ENCODE assay signal across 20 cellular contexts in the genomic region with DNA sequence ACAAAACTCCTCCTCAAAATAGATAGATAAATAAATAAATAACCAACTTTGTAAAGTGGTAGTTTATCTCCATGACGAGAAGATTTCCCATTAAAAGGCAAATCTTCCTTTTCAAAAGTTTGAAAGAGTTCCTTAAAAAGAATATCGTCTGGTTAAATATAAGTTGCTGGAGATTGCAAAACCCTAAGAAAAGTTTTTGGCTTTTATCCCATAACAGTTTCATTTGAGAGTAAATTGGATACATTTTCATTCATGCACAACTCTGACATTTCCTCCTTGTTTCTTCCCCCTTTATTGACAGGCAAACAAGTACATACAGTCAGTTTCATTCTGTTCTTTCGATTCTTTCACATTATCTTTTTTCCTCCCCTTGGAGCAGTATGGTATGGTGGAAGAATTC. TPM values are rescaled to one million over a fixed set of nuclear protein-coding genes. Genes with fewer than 3 reads are reported as not detected.
DNase-seq lines count a peak whose midpoint lies in the region; ATAC-seq, FAIRE-seq and TF ChIP-seq lines count a peak whose summit lies in the region.
"Had no signal": no experiment of that assay in that cellular context is flagged by ENCODE, and none has a peak within 500 bp of the region (broad histone marks: within the 10 kb centered on the region; RNA-seq: fewer than 3 reads in every experiment).

No MANE protein-coding gene starts in this region.

- H3K27ac ChIP-seq in A673 (ENCODE audit: low read depth, low read length, poor library complexity, severe bottlenecking) (no peak overlapping the region), dorsolateral prefrontal cortex (no peak overlapping the region)
- H3K27ac ChIP-seq: KMS-11 had no signal

- no peaks in the 10 kb centered on the region for H3K9me3 ChIP-seq in A673 (ENCODE audit: low read depth, low read length, poor library complexity, severe bottlenecking)
- H3K9me3 ChIP-seq: MG63 had no signal

- peaks cover 40% of the 10 kb centered on the region for H3K4me1 ChIP-seq in A673 (ENCODE audit: insufficient read depth, low read length, poor library complexity, severe bottlenecking)

- CTCF ChIA-PET in A673 (lab: Charles Lee): no interaction called here

- intact Hi-C loops in A673 (cut with micrococcal nuclease; ENCODE audit: unreplicated experiment) (no loop called here), dorsolateral prefrontal cortex (cut with DNase I) (no loop called here)

- no peak for TF ChIP-seq CTCF in A673 (conservative IDR thresholded peaks at IDR 0.05; ENCODE audit: low read depth, low read length)
- no peak for TF ChIP-seq CTCF in dorsolateral prefrontal cortex (IDR thresholded peaks at IDR 0.05 in 54 of 56, conservative IDR thresholded peaks at IDR 0.05 in 2 of 56; ENCODE audit: low read depth in 1 of 56, partially characterized antibody in 56 of 56)

- no peak for TF ChIP-seq POLR2A in GM12892 (IDR thresholded peaks at IDR 0.05; ENCODE audit: low read depth, low read length)

- peak; percentile 62 for DNase-seq in A673 (ENCODE audit: low spot score)
- DNase-seq in GM12892 (ENCODE audit: insufficient read length): no peak
- peak; percentile 10 for DNase-seq in amniotic epithelial cell (ENCODE audit: low read depth)
- peak; percentile 4 for DNase-seq in fibroblast of the conjunctiva (ENCODE audit: low read depth)
- no peak for DNase-seq in ecto neural progenitor cell (ENCODE audit: low spot score)
- DNase-seq in dorsolateral prefrontal cortex: no peak
- no peak for DNase-seq in stimulated activated CD4-positive, alpha-beta T cell treated with anti-CD3 and anti-CD28 coated beads, Interleukin-15, amount 100 ng/mL, for 24 hours
- DNase-seq: CD8-positive, alpha-beta T cell; DND-41; GF-D8; HFFc6; MG63; NCI-H1417 treated with DMSO at 0.1 percent for 48 hours; NCI-H2029; NCI-H2171 treated with DMSO at 0.1 percent for 48 hours; NCI-H510A; SIG-M5 had no signal

- POLR2A ChIA-PET in A673 (lab: Charles Lee; ENCODE audit: low non-redundant PET): no interaction called here

- ATAC-seq in HG02970 (IDR thresholded peaks at IDR 0.05; ENCODE audit: low FRiP score, unreplicated experiment): no peak
- ATAC-seq: CD8-positive, alpha-beta T cell had no signal

- H3K36me3 ChIP-seq in A673 (ENCODE audit: insufficient read depth, low read length, poor library complexity, severe bottlenecking): no peaks in the 10 kb centered on the region
- H3K36me3 ChIP-seq: MG63 had no signal

- no peaks in the 10 kb centered on the region for H3K27me3 ChIP-seq in A673 (replicated peaks; ENCODE audit: insufficient read depth, low read depth, low read length, poor library complexity)
- no peaks in the 10 kb centered on the region for H3K27me3 ChIP-seq in dorsolateral prefrontal cortex
- H3K27me3 ChIP-seq: MG63 had no signal

- FAIRE-seq in GM12892 (lab: Jason Lieb, UNC): peak; percentile 54
- FAIRE-seq: H1 had no signal

- H3K4me3 ChIP-seq in A673 (ENCODE audit: low read depth, low read length, poor library complexity, severe bottlenecking) (no peak overlapping the region), dorsolateral prefrontal cortex (peak overlapping the region in 1 of 59 donors; percentile 6)
- H3K4me3 ChIP-seq: MG63 had no signal

- no TSS peak for BruUV-seq in A673 (replicated peaks; lab: Mats Ljungman, UMichigan)

RNA-seq across cellular contexts. Expression of a gene that starts 45.4 kb away (rescaled TPM):
- total RNA-seq in A673 (2021): 18.0 and 23.2 TPM in 2 replicates
- polyA plus RNA-seq in GM12892 (2012; ENCODE audit: missing spikeins): 123 TPM
- 10 to 100 TPM; 23.7 to 85.7 (median 42.5) TPM for total RNA-seq in dorsolateral prefrontal cortex

Comparison
In these comparisons a context has a peak if more than half of its experiments do, and no peak if none do; other contexts are left out.
1. DNase-seq: peak in A673 (single experiment), amniotic epithelial cell (single experiment) and fibroblast of the conjunctiva (single experiment); none in GM12892 (single experiment), ecto neural progenitor cell (single experiment), dorsolateral prefrontal cortex (0 of 10) and stimulated activated CD4-positive, alpha-beta T cell treated with anti-CD3 and anti-CD28 coated beads, Interleukin-15, amount 100 ng/mL, for 24 hours (single experiment).